ENCODE assay signal across 20 cellular contexts in the genomic region with DNA sequence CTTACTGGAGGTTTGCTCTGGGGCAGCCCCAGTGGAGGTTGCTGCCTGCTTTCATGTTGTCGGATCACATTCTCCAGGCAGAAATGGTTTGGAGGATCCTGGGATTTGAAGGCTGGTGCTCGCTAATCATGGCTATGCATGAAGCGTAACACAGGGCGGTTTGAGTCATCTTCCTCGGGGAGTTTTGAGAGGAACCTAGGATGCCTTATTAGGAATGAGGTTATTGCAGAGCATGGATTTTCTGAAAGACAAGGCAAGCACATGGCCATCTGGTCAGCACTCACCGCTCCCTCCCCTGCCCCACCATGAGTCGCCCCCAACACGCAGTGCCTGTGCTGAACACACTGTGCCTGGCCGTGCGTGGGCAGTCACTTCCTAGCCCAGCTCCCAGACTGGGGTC.
DNase-seq lines count a peak whose midpoint lies in the region; ATAC-seq and TF ChIP-seq lines count a peak whose summit lies in the region.
"Had no signal": no experiment of that assay in that cellular context is flagged by ENCODE, and none has a peak within 500 bp of the region (broad histone marks: within the 10 kb centered on the region; RNA-seq: fewer than 3 reads in every experiment).

No MANE protein-coding gene starts in this region.

- H3K56ac ChIP-seq in mesendoderm (ENCODE audit: low read length) = no peak overlapping the region

- WGBS in mesendoderm (ENCODE audit: extremely low coverage, insufficient coverage, low lambda C conversion rate) = no CpG with 5 or more reads among the region's 10 CpGs
- 69 to 80% (median 73%) methylated on average over 10 of the region's 10 CpGs for WGBS in heart left ventricle, 4 donors

- intact Hi-C loops in sciatic nerve (cut with DNase I) = no loop called here
- intact Hi-C loops in cardiac septum (cut with DNase I) = no loop called here
- intact Hi-C loops in heart left ventricle (cut with DNase I) = no loop called here

- no peak overlapping the region for H4K5ac ChIP-seq in mesendoderm (ENCODE audit: low read length)

- no peaks in the 10 kb centered on the region for H3K4me1 ChIP-seq in mesendoderm (ENCODE audit: control insufficient read depth, low read depth, low read length)
- H3K4me1 ChIP-seq in heart left ventricle = no peaks in the 10 kb centered on the region
- H3K4me1 ChIP-seq: Caco-2, SJCRH30 had no signal

- no peak overlapping the region for H2BK5ac ChIP-seq in mesendoderm (ENCODE audit: low read length)

- DNase-seq in G401 (ENCODE audit: low spot score) (peak; percentile 47), WERI-Rb-1 (peak; percentile 29), mesendoderm (peak; percentile 4), sciatic nerve (ENCODE audit: low spot score) (no peak), cardiac septum (ENCODE audit: low spot score) (no peak), heart left ventricle (no peak)
- DNase-seq in activated naive CD4-positive, alpha-beta T cell (lab: John Stamatoyannopoulos, UW) = no peak
- DNase-seq: C1 segment of cervical spinal cord; Caco-2; CD4-positive, alpha-beta memory T cell; DMS79; Kasumi-1; NCI-H1105; NCI-H1436 treated with DMSO at 0.1 percent for 48 hours; NCI-H187 treated with DMSO at 0.1 percent for 48 hours; NCI-H446; NCI-H524 treated with DMSO at 0.1 percent for 48 hours; NCI-H774; SJCRH30 had no signal

- H3K36me3 ChIP-seq in WERI-Rb-1 (no peaks in the 10 kb centered on the region), mesendoderm (ENCODE audit: control insufficient read depth, insufficient read depth, low read length) (no peaks in the 10 kb centered on the region), heart left ventricle (no peaks in the 10 kb centered on the region)
- H3K36me3 ChIP-seq: SJCRH30 had no signal

- no peak overlapping the region for H3K4me2 ChIP-seq in mesendoderm (ENCODE audit: low read length)

- ATAC-seq in sciatic nerve = peak; percentile 59
- no peak for ATAC-seq in heart left ventricle
- ATAC-seq: K562 had no signal

- no peaks in the 10 kb centered on the region for H3K79me2 ChIP-seq in mesendoderm (ENCODE audit: control insufficient read depth, insufficient read depth, low read length)

- no peak overlapping the region for H2BK15ac ChIP-seq in mesendoderm (replicated peaks; ENCODE audit: low read depth)

- H3K23ac ChIP-seq in mesendoderm (ENCODE audit: low read length) = no peak overlapping the region

- H3K18ac ChIP-seq in mesendoderm (ENCODE audit: low read length) = no peak overlapping the region

- in situ Hi-C loops in G401 (cut with HindIII; ENCODE audit: low sequenced_read_pairs) = no loop called here

- H3K27me3 ChIP-seq in WERI-Rb-1 (ENCODE audit: insufficient read depth, low read depth, severe bottlenecking) (no peaks in the 10 kb centered on the region), mesendoderm (ENCODE audit: insufficient read depth, low read length, poor library complexity) (no peaks in the 10 kb centered on the region), heart left ventricle (no peaks in the 10 kb centered on the region)

- H3K4me3 ChIP-seq in WERI-Rb-1 (ENCODE audit: low read depth, low read length) (no peak overlapping the region), mesendoderm (ENCODE audit: low read length) (no peak overlapping the region), heart left ventricle (no peak overlapping the region)
- H3K4me3 ChIP-seq: K562, SJCRH30 had no signal

- no peak for TF ChIP-seq POLR2A in heart left ventricle (IDR thresholded peaks at IDR 0.05)

- no peak overlapping the region for H3K27ac ChIP-seq in WERI-Rb-1
- no peak overlapping the region for H3K27ac ChIP-seq in mesendoderm (ENCODE audit: low read depth, low read length)
- H3K27ac ChIP-seq in heart left ventricle = no peak overlapping the region
- H3K27ac ChIP-seq: SJCRH30 had no signal

- H4K8ac ChIP-seq in mesendoderm (ENCODE audit: low read depth, low read length) = no peak overlapping the region

- no peak overlapping the region for H2AK5ac ChIP-seq in mesendoderm (ENCODE audit: low read length)

- H2BK120ac ChIP-seq in mesendoderm (ENCODE audit: low read depth, low read length) = no peak overlapping the region

- TF ChIP-seq CTCF in WERI-Rb-1 (IDR thresholded peaks at IDR 0.05; ENCODE audit: low read depth, low read length) (no peak), heart left ventricle (IDR thresholded peaks at IDR 0.05) (no peak)

- H3K79me1 ChIP-seq in mesendoderm (ENCODE audit: low read length) = no peaks in the 10 kb centered on the region

- no peak overlapping the region for H3K9ac ChIP-seq in mesendoderm (ENCODE audit: low read length)

- H3K4ac ChIP-seq in mesendoderm (ENCODE audit: low read depth, low read length) = no peak overlapping the region

- no peaks in the 10 kb centered on the region for H3K9me3 ChIP-seq in WERI-Rb-1 (ENCODE audit: severe bottlenecking)
- H3K9me3 ChIP-seq in heart left ventricle = no peaks in the 10 kb centered on the region
- H3K9me3 ChIP-seq: Caco-2, SJCRH30 had no signal

Comparison
In these comparisons a context has a peak if more than half of its experiments do, and no peak if none do; other contexts are left out.
1. DNase-seq: peak in G401 (single experiment), WERI-Rb-1 (single experiment) and mesendoderm (single experiment); none in sciatic nerve (single experiment), activated naive CD4-positive, alpha-beta T cell (0 of 4), cardiac septum (single experiment) and heart left ventricle (0 of 5).